In genomic region chr3:10757021-10757820, GRCh38 we compare ENCODE assay signal across 1 cellular context.
TF ChIP-seq lines count a peak whose summit lies in the region.

No MANE protein-coding gene starts in this region.

TF ChIP-seq in IMR-90, 13 proteins besides CTCF, POLR2A, EP300 and RAD21 (continued from another document):
- TF ChIP-seq CHD1 (IDR thresholded peaks at IDR 0.05; ENCODE audit: low read depth, low read length) (no peak), ELK1 (IDR thresholded peaks at IDR 0.05; ENCODE audit: borderline replicate concordance, low read depth, low read length) (no peak), RCOR1 (IDR thresholded peaks at IDR 0.05; ENCODE audit: insufficient replicate concordance, low read length) (no peak), BHLHE40 (IDR thresholded peaks at IDR 0.05; ENCODE audit: low read depth, low read length) (no peak), FOS (IDR thresholded peaks at IDR 0.05; ENCODE audit: low read depth, low read length) (no peak), MAFK (IDR thresholded peaks at IDR 0.05; ENCODE audit: low read depth, low read length) (no peak)
- TF ChIP-seq, protein P1, sequence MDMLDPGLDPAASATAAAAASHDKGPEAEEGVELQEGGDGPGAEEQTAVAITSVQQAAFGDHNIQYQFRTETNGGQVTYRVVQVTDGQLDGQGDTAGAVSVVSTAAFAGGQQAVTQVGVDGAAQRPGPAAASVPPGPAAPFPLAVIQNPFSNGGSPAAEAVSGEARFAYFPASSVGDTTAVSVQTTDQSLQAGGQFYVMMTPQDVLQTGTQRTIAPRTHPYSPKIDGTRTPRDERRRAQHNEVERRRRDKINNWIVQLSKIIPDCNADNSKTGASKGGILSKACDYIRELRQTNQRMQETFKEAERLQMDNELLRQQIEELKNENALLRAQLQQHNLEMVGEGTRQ (IDR thresholded peaks at IDR 0.05; ENCODE audit: low read depth, low read length) = no peak
